Comparison of ENCODE assay signal across 12 cellular contexts in the genomic region with DNA sequence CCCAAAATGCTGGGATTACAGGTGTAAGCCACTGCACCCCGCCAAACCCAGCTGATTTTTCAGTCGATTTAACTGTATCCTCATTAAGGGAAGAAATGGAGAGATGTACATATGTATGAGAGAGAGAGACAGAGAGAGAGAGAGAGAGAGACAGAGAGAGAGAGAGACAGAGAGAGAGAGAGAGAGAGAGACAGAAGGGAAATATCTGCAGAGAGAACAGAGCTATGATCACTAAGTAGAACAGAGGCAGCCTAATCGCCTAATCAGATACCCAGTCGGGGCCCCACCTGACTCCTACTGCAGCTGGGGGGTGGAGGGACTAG.
A peak's percentile ranks its signal among the peaks of the same experiment; 100 is the strongest.
DNase-seq lines count a peak whose midpoint lies in the region; ATAC-seq and TF ChIP-seq lines count a peak whose summit lies in the region.
"Had no signal": no experiment of that assay in that cellular context is flagged by ENCODE, and none has a peak within 500 bp of the region (broad histone marks: within the 10 kb centered on the region; RNA-seq: fewer than 3 reads in every experiment).

No MANE protein-coding gene starts in this region.

- POLR2A ChIA-PET in activated CD8-positive, alpha-beta T cell treated with anti-CD3 and anti-CD28 coated beads for 36 hours (lab: Charles Lee) = interaction anchor here (0.5 kb wide), 1 partner anchor 299 kb away, joined by 3 read pairs; no protein-coding TSS in a partner anchor
- POLR2A ChIA-PET in activated CD8-positive, alpha-beta T cell treated with anti-CD3 and anti-CD28 coated beads, Interleukin-2, amount 10 ng/mL, durations not matched to agents 7 days and 5 days (lab: Charles Lee) = no interaction called here
- POLR2A ChIA-PET in T-cell (lab: Charles Lee) (no interaction called here), OCI-LY7 (lab: Charles Lee) (interaction anchor here (0.7 kb wide), 1 partner anchor 1008 kb away, joined by 3 read pairs; no protein-coding TSS in a partner anchor)

- H3K36me3 Mint-ChIP-seq in activated CD8-positive, alpha-beta T cell treated with anti-CD3 and anti-CD28 coated beads for 36 hours (ENCODE audit: low read depth) = no peaks in the 10 kb centered on the region
- no peaks in the 10 kb centered on the region for H3K36me3 Mint-ChIP-seq in activated CD8-positive, alpha-beta T cell treated with anti-CD3 and anti-CD28 coated beads, Interleukin-2, amount 10 ng/mL, durations not matched to agents 7 days and 5 days (ENCODE audit: low read depth)
- no peaks in the 10 kb centered on the region for H3K36me3 Mint-ChIP-seq in T-cell
- H3K36me3 Mint-ChIP-seq: natural killer cell treated with Interleukin-12 subunit alpha and Interleukin-12 subunit beta and Interleukin-15 and Interleukin-18, amount 100 ng/mL, for 72 hours had no signal

- H3K4me1 ChIP-seq in iPS DF 6.9 (ENCODE audit: control insufficient read depth, insufficient read depth, low read length) (no peaks in the 10 kb centered on the region), OCI-LY7 (ENCODE audit: insufficient read depth, low read length, poor library complexity, severe bottlenecking) (no peaks in the 10 kb centered on the region)

- peak overlapping the region; percentile 31 for H3K4me3 Mint-ChIP-seq in activated CD8-positive, alpha-beta T cell treated with anti-CD3 and anti-CD28 coated beads for 36 hours
- no peak overlapping the region for H3K4me3 Mint-ChIP-seq in activated CD8-positive, alpha-beta T cell treated with anti-CD3 and anti-CD28 coated beads, Interleukin-2, amount 10 ng/mL, durations not matched to agents 7 days and 5 days
- peak overlapping the region in 2 of 3 donors; percentile 29 to 73 for H3K4me3 Mint-ChIP-seq in T-cell
- H3K4me3 Mint-ChIP-seq: natural killer cell treated with Interleukin-12 subunit alpha and Interleukin-12 subunit beta and Interleukin-15 and Interleukin-18, amount 100 ng/mL, for 72 hours; T-helper 1 cell treated with Interleukin-12 subunit alpha and Interleukin-12 subunit beta and Interleukin-4 antibody, amounts not matched to agents 30 μg/mL and 1 μg/mL, for 36 hours had no signal

- H3K4me2 ChIP-seq in OCI-LY7 (ENCODE audit: low read length) = no peak overlapping the region
- H3K4me2 ChIP-seq: KMS-11 had no signal

- peaks cover 51% of the 10 kb centered on the region for H3K27me3 Mint-ChIP-seq in activated CD8-positive, alpha-beta T cell treated with anti-CD3 and anti-CD28 coated beads for 36 hours
- peaks cover 37% of the 10 kb centered on the region for H3K27me3 Mint-ChIP-seq in activated CD8-positive, alpha-beta T cell treated with anti-CD3 and anti-CD28 coated beads, Interleukin-2, amount 10 ng/mL, durations not matched to agents 7 days and 5 days (ENCODE audit: low read depth)
- peaks cover 54 to 57% of the 10 kb centered on the region in 2 donors for H3K27me3 Mint-ChIP-seq in T-cell

- no peak for TF ChIP-seq CTCF in activated CD8-positive, alpha-beta T cell treated with anti-CD3 and anti-CD28 coated beads for 36 hours (IDR thresholded peaks at IDR 0.05)
- no peak for TF ChIP-seq CTCF in OCI-LY7 (conservative IDR thresholded peaks at IDR 0.05; ENCODE audit: low read length)

- CTCF ChIA-PET in activated CD8-positive, alpha-beta T cell treated with anti-CD3 and anti-CD28 coated beads for 36 hours (lab: Charles Lee) = interaction anchor here (0.9 kb wide), 1 partner anchor 9 kb away, joined by 3 read pairs; no protein-coding TSS in a partner anchor
- CTCF ChIA-PET in activated CD8-positive, alpha-beta T cell treated with anti-CD3 and anti-CD28 coated beads, Interleukin-2, amount 10 ng/mL, durations not matched to agents 7 days and 5 days (lab: Charles Lee) = no interaction called here
- CTCF ChIA-PET in T-cell (lab: Charles Lee) = no interaction called here
- CTCF ChIA-PET in OCI-LY7 (lab: Charles Lee; ENCODE audit: unreplicated experiment) = no interaction called here

- no peak overlapping the region for H3K27ac Mint-ChIP-seq in activated CD8-positive, alpha-beta T cell treated with anti-CD3 and anti-CD28 coated beads for 36 hours
- H3K27ac Mint-ChIP-seq in activated CD8-positive, alpha-beta T cell treated with anti-CD3 and anti-CD28 coated beads, Interleukin-2, amount 10 ng/mL, durations not matched to agents 7 days and 5 days = no peak overlapping the region
- H3K27ac Mint-ChIP-seq in T-cell = no peak overlapping the region
- H3K27ac Mint-ChIP-seq: natural killer cell treated with Interleukin-12 subunit alpha and Interleukin-12 subunit beta and Interleukin-15 and Interleukin-18, amount 100 ng/mL, for 72 hours; T-helper 1 cell treated with Interleukin-12 subunit alpha and Interleukin-12 subunit beta and Interleukin-4 antibody, amounts not matched to agents 30 μg/mL and 1 μg/mL, for 36 hours had no signal

- H3K4me3 ChIP-seq in iPS DF 6.9 (ENCODE audit: low read length) (peak overlapping the region; percentile 52; the same call in 1 of the 2 replicates), skeletal muscle cell (ENCODE audit: low read depth, low read length) (peak overlapping the region; percentile 22), OCI-LY7 (ENCODE audit: low read depth, low read length, poor library complexity, severe bottlenecking) (no peak overlapping the region)

- WGBS in iPS DF 6.9 (ENCODE audit: insufficient coverage, insufficient read length) = no CpG with 5 or more reads among the region's 4 CpGs

- peaks cover 2% of the 10 kb centered on the region; the same call in 1 of the 2 replicates for H3K27me3 ChIP-seq in iPS DF 6.9 (ENCODE audit: control insufficient read depth, insufficient read depth, low read length)

- H3K9me2 ChIP-seq in OCI-LY7 (ENCODE audit: insufficient read depth, low read length) = no peaks in the 10 kb centered on the region

- H3K36me3 ChIP-seq in iPS DF 6.9 (ENCODE audit: control insufficient read depth, insufficient read depth, low read length) = no peaks in the 10 kb centered on the region
- no peaks in the 10 kb centered on the region for H3K36me3 ChIP-seq in OCI-LY7 (ENCODE audit: insufficient read depth, low read length)

- intact Hi-C loops in activated CD8-positive, alpha-beta T cell treated with anti-CD3 and anti-CD28 coated beads for 36 hours (cut with micrococcal nuclease) = no loop called here
- intact Hi-C loops in OCI-LY7 (cut with micrococcal nuclease; ENCODE audit: unreplicated experiment) = no loop called here

- no peaks in the 10 kb centered on the region for H3K79me2 ChIP-seq in OCI-LY7 (ENCODE audit: insufficient read depth, low read depth, low read length)

- no peak for DNase-seq in activated CD8-positive, alpha-beta T cell treated with anti-CD3 and anti-CD28 coated beads for 36 hours
- DNase-seq in activated CD8-positive, alpha-beta T cell treated with anti-CD3 and anti-CD28 coated beads, Interleukin-2, amount 10 ng/mL, durations not matched to agents 7 days and 5 days = no peak
- DNase-seq in T-cell (no peak), iPS DF 6.9 (ENCODE audit: low read depth, low spot score) (no peak), skeletal muscle cell (ENCODE audit: low read depth) (no peak), NCI-H748 (lab: John Stamatoyannopoulos, UW; ENCODE audit: unreplicated experiment) (no peak), 8988T (no peak), OCI-LY7 (ENCODE audit: low spot score) (no peak)
- DNase-seq: NCI-H1930 had no signal

- no peaks in the 10 kb centered on the region for H3K9me3 Mint-ChIP-seq in activated CD8-positive, alpha-beta T cell treated with anti-CD3 and anti-CD28 coated beads for 36 hours
- no peaks in the 10 kb centered on the region for H3K9me3 Mint-ChIP-seq in activated CD8-positive, alpha-beta T cell treated with anti-CD3 and anti-CD28 coated beads, Interleukin-2, amount 10 ng/mL, durations not matched to agents 7 days and 5 days (ENCODE audit: insufficient read depth)
- peaks cover 0 to under 1% (median 0%) of the 10 kb centered on the region in 3 donors for H3K9me3 Mint-ChIP-seq in T-cell
- H3K9me3 Mint-ChIP-seq: natural killer cell treated with Interleukin-12 subunit alpha and Interleukin-12 subunit beta and Interleukin-15 and Interleukin-18, amount 100 ng/mL, for 72 hours; T-helper 1 cell treated with Interleukin-12 subunit alpha and Interleukin-12 subunit beta and Interleukin-4 antibody, amounts not matched to agents 30 μg/mL and 1 μg/mL, for 36 hours had no signal

- no peak overlapping the region for H3K27ac ChIP-seq in iPS DF 6.9 (ENCODE audit: low read length)
- no peak overlapping the region for H3K27ac ChIP-seq in OCI-LY7 (ENCODE audit: low read depth, low read length, poor library complexity, severe bottlenecking)
- H3K27ac ChIP-seq: KMS-11 had no signal

- H4K20me1 ChIP-seq in OCI-LY7 (ENCODE audit: insufficient read depth, low read length) = no peaks in the 10 kb centered on the region

- H2AFZ ChIP-seq in OCI-LY7 (ENCODE audit: low read length) = no peak overlapping the region

- H3K9me3 ChIP-seq in iPS DF 6.9 (ENCODE audit: control insufficient read depth, insufficient read depth, low read length) (no peaks in the 10 kb centered on the region), OCI-LY7 (ENCODE audit: low read length) (no peaks in the 10 kb centered on the region)

- no TSS peak for BruUV-seq in OCI-LY7 (replicated peaks; lab: Mats Ljungman, UMichigan)

- no peak for ATAC-seq in activated CD8-positive, alpha-beta T cell treated with anti-CD3 and anti-CD28 coated beads for 36 hours
- no peak for ATAC-seq in activated CD8-positive, alpha-beta T cell treated with anti-CD3 and anti-CD28 coated beads, Interleukin-2, amount 10 ng/mL, durations not matched to agents 7 days and 5 days
- no peak for ATAC-seq in T-cell (replicated peaks in 1 of 4)
- ATAC-seq: natural killer cell treated with Interleukin-12 subunit alpha and Interleukin-12 subunit beta and Interleukin-15 and Interleukin-18, amount 100 ng/mL, for 72 hours had no signal

- H3K4me1 Mint-ChIP-seq in activated CD8-positive, alpha-beta T cell treated with anti-CD3 and anti-CD28 coated beads for 36 hours (ENCODE audit: low read depth) = peaks cover 5% of the 10 kb centered on the region
- peaks cover 6% of the 10 kb centered on the region for H3K4me1 Mint-ChIP-seq in activated CD8-positive, alpha-beta T cell treated with anti-CD3 and anti-CD28 coated beads, Interleukin-2, amount 10 ng/mL, durations not matched to agents 7 days and 5 days (ENCODE audit: low read depth)
- peaks cover 13 to 20% (median 14%) of the 10 kb centered on the region in 3 donors for H3K4me1 Mint-ChIP-seq in T-cell

Comparison
In these comparisons a context has a peak if more than half of its experiments do, and no peak if none do; other contexts are left out.
1. POLR2A ChIA-PET loops: an anchor here in activated CD8-positive, alpha-beta T cell treated with anti-CD3 and anti-CD28 coated beads for 36 hours (0.5 kb wide) and OCI-LY7 (0.7 kb wide); none called in activated CD8-positive, alpha-beta T cell treated with anti-CD3 and anti-CD28 coated beads, Interleukin-2, amount 10 ng/mL, durations not matched to agents 7 days and 5 days and T-cell.